In genomic region chr18:58653814-58654509, GRCh38 we compare ENCODE assay signal across 20 cellular contexts. TPM values are rescaled to one million over a fixed set of nuclear protein-coding genes. Genes with fewer than 3 reads are reported as not detected.
DNase-seq lines count a peak whose midpoint lies in the region; ATAC-seq and FAIRE-seq lines count a peak whose summit lies in the region.
"Had no signal": no experiment of that assay in that cellular context is flagged by ENCODE, and none has a peak within 500 bp of the region (broad histone marks: within the 10 kb centered on the region; RNA-seq: fewer than 3 reads in every experiment).

No MANE protein-coding gene starts in this region.

- peaks cover 11% of the 10 kb centered on the region for H3K36me3 Mint-ChIP-seq in stimulated activated naive CD8-positive, alpha-beta T cell treated with anti-CD3 and anti-CD28 coated beads, Interleukin-15, Interleukin-2, amounts not matched to agents 100 ng/mL and 50 ng/mL, for 24 hours (ENCODE audit: low read depth)
- no peaks in the 10 kb centered on the region for H3K36me3 Mint-ChIP-seq in activated T-helper 17 cell treated with anti-CD3 and anti-CD28 coated beads, Interleukin-2, amount 50 U/mL, for 72 hours (ENCODE audit: low read depth)
- H3K36me3 Mint-ChIP-seq: stimulated activated effector memory CD8-positive, alpha-beta T cell treated with anti-CD3 and anti-CD28 coated beads, Interleukin-12 subunit alpha, Interleukin-12 subunit beta, amount 100 ng/mL, for 72 hours had no signal

- peaks cover 21% of the 10 kb centered on the region for H3K9me3 Mint-ChIP-seq in stimulated activated naive CD8-positive, alpha-beta T cell treated with anti-CD3 and anti-CD28 coated beads, Interleukin-15, Interleukin-2, amounts not matched to agents 100 ng/mL and 50 ng/mL, for 24 hours
- peaks cover 8% of the 10 kb centered on the region for H3K9me3 Mint-ChIP-seq in activated T-helper 17 cell treated with anti-CD3 and anti-CD28 coated beads, Interleukin-2, amount 50 U/mL, for 72 hours
- H3K9me3 Mint-ChIP-seq in stimulated activated naive CD8-positive, alpha-beta T cell treated with anti-CD3 and anti-CD28 coated beads, Interleukin-15, amount 100 ng/mL, for 72 hours: peaks cover 18% of the 10 kb centered on the region in 2 donors

- H3K27me3 Mint-ChIP-seq in stimulated activated naive CD8-positive, alpha-beta T cell treated with anti-CD3 and anti-CD28 coated beads, Interleukin-15, Interleukin-2, amounts not matched to agents 100 ng/mL and 50 ng/mL, for 24 hours: no peaks in the 10 kb centered on the region
- no peaks in the 10 kb centered on the region for H3K27me3 Mint-ChIP-seq in activated T-helper 17 cell treated with anti-CD3 and anti-CD28 coated beads, Interleukin-2, amount 50 U/mL, for 72 hours
- no peaks in the 10 kb centered on the region for H3K27me3 Mint-ChIP-seq in stimulated activated naive CD8-positive, alpha-beta T cell treated with anti-CD3 and anti-CD28 coated beads, Interleukin-15, amount 100 ng/mL, for 72 hours
- H3K27me3 Mint-ChIP-seq: activated CD4-positive, alpha-beta memory T cell treated with anti-CD3 and anti-CD28 coated beads, Interleukin-2, amount 10 ng/mL, durations not matched to agents 7 days and 5 days had no signal

- no peak for ATAC-seq in stimulated activated naive CD8-positive, alpha-beta T cell treated with anti-CD3 and anti-CD28 coated beads, Interleukin-15, Interleukin-2, amounts not matched to agents 100 U/mL and 50 U/mL, for 24 hours
- no peak for ATAC-seq in activated T-helper 17 cell treated with anti-CD3 and anti-CD28 coated beads, Interleukin-2, amount 50 U/mL, for 72 hours (replicated peaks)
- ATAC-seq in stimulated activated naive CD8-positive, alpha-beta T cell treated with anti-CD3 and anti-CD28 coated beads, Interleukin-15, amount 100 ng/mL, for 72 hours: no peak
- no peak for ATAC-seq in GM21367 (IDR thresholded peaks at IDR 0.05; ENCODE audit: unreplicated experiment)
- ATAC-seq: activated T-cell treated with anti-CD3 and anti-CD28 coated beads, Interleukin-2, amount 50 U/mL, for 4 hours; left lung; right cardiac atrium; stimulated activated effector memory CD8-positive, alpha-beta T cell treated with anti-CD3 and anti-CD28 coated beads, Interleukin-12 subunit alpha, Interleukin-12 subunit beta, amount 100 ng/mL, for 72 hours had no signal

- DNase-seq in stimulated activated naive CD8-positive, alpha-beta T cell treated with anti-CD3 and anti-CD28 coated beads, Interleukin-15, Interleukin-2, amounts not matched to agents 100 U/mL and 50 U/mL, for 24 hours: no peak
- no peak for DNase-seq in stimulated activated naive CD8-positive, alpha-beta T cell treated with anti-CD3 and anti-CD28 coated beads, Interleukin-15, amount 100 ng/mL, for 72 hours
- DNase-seq in hippocampal formation (lab: John Stamatoyannopoulos, UW): no peak
- no peak for DNase-seq in C1 segment of cervical spinal cord (lab: John Stamatoyannopoulos, UW)
- DNase-seq: activated CD4-positive, alpha-beta memory T cell treated with anti-CD3 and anti-CD28 coated beads, Interleukin-2, amount 10 ng/mL, durations not matched to agents 7 days and 5 days; activated T-cell treated with anti-CD3 and anti-CD28 coated beads, Interleukin-2, amount 50 U/mL, for 4 hours; HCEC 1CT; left lung; MG63; NCI-H1436 treated with DMSO at 0.1 percent for 48 hours; NCI-H2171 treated with DMSO at 0.1 percent for 48 hours; nucleus accumbens; right cardiac atrium; SHP77 had no signal

- H3K4me3 Mint-ChIP-seq in stimulated activated naive CD8-positive, alpha-beta T cell treated with anti-CD3 and anti-CD28 coated beads, Interleukin-15, Interleukin-2, amounts not matched to agents 100 ng/mL and 50 ng/mL, for 24 hours: no peak overlapping the region
- H3K4me3 Mint-ChIP-seq in activated T-helper 17 cell treated with anti-CD3 and anti-CD28 coated beads, Interleukin-2, amount 50 U/mL, for 72 hours: peak overlapping the region; percentile 25
- H3K4me3 Mint-ChIP-seq in stimulated activated naive CD8-positive, alpha-beta T cell treated with anti-CD3 and anti-CD28 coated beads, Interleukin-15, amount 100 ng/mL, for 72 hours: peak overlapping the region; percentile 23 to 33
- H3K4me3 Mint-ChIP-seq: activated CD4-positive, alpha-beta memory T cell treated with anti-CD3 and anti-CD28 coated beads, Interleukin-2, amount 10 ng/mL, durations not matched to agents 7 days and 5 days; activated T-cell treated with anti-CD3 and anti-CD28 coated beads, Interleukin-2, amount 50 U/mL, for 4 hours; stimulated activated effector memory CD8-positive, alpha-beta T cell treated with anti-CD3 and anti-CD28 coated beads, Interleukin-12 subunit alpha, Interleukin-12 subunit beta, amount 100 ng/mL, for 72 hours had no signal

- peak overlapping the region; percentile 19 for H3K27ac Mint-ChIP-seq in stimulated activated naive CD8-positive, alpha-beta T cell treated with anti-CD3 and anti-CD28 coated beads, Interleukin-15, Interleukin-2, amounts not matched to agents 100 ng/mL and 50 ng/mL, for 24 hours
- H3K27ac Mint-ChIP-seq in activated T-helper 17 cell treated with anti-CD3 and anti-CD28 coated beads, Interleukin-2, amount 50 U/mL, for 72 hours: no peak overlapping the region
- no peak overlapping the region for H3K27ac Mint-ChIP-seq in stimulated activated naive CD8-positive, alpha-beta T cell treated with anti-CD3 and anti-CD28 coated beads, Interleukin-15, amount 100 ng/mL, for 72 hours
- H3K27ac Mint-ChIP-seq: activated CD4-positive, alpha-beta memory T cell treated with anti-CD3 and anti-CD28 coated beads, Interleukin-2, amount 10 ng/mL, durations not matched to agents 7 days and 5 days; stimulated activated effector memory CD8-positive, alpha-beta T cell treated with anti-CD3 and anti-CD28 coated beads, Interleukin-12 subunit alpha, Interleukin-12 subunit beta, amount 100 ng/mL, for 72 hours had no signal

- peak; percentile 61 for FAIRE-seq in colon (lab: Jason Lieb, UNC)

- peaks cover 86% of the 10 kb centered on the region for H3K4me1 Mint-ChIP-seq in stimulated activated naive CD8-positive, alpha-beta T cell treated with anti-CD3 and anti-CD28 coated beads, Interleukin-15, Interleukin-2, amounts not matched to agents 100 ng/mL and 50 ng/mL, for 24 hours (ENCODE audit: low read depth)
- peaks cover 44% of the 10 kb centered on the region for H3K4me1 Mint-ChIP-seq in activated T-helper 17 cell treated with anti-CD3 and anti-CD28 coated beads, Interleukin-2, amount 50 U/mL, for 72 hours
- peaks cover 77% of the 10 kb centered on the region for H3K4me1 Mint-ChIP-seq in stimulated activated naive CD8-positive, alpha-beta T cell treated with anti-CD3 and anti-CD28 coated beads, Interleukin-15, amount 100 ng/mL, for 72 hours

RNA-seq across cellular contexts. Expression of gene MALT1, which starts 17.3 kb away (rescaled TPM):
- 10 to 100 TPM; 45.3 to 92.3 TPM for total RNA-seq in activated T-helper 17 cell treated with anti-CD3 and anti-CD28 coated beads, Interleukin-2, amount 50 U/mL, for 72 hours

RNA-seq across cellular contexts. Expression of gene ALPK2, which starts 25.1 kb away (rescaled TPM):
- 1 to 10 TPM in 1 of 2 donors, under 1 TPM in 1; 0.65 to 2.6 TPM for total RNA-seq in activated T-helper 17 cell treated with anti-CD3 and anti-CD28 coated beads, Interleukin-2, amount 50 U/mL, for 72 hours
- total RNA-seq: OCI-LY7 had no signal
